1 cellular context compared by ENCODE assay signal in genomic region chr3:43968465-43968864, GRCh38.
TF ChIP-seq lines count a peak whose summit lies in the region.

No MANE protein-coding gene starts in this region.

TF ChIP-seq in GM23338, 12 proteins besides CTCF, POLR2A, EP300 and RAD21 (continued from another document):
- TF ChIP-seq, protein P1, sequence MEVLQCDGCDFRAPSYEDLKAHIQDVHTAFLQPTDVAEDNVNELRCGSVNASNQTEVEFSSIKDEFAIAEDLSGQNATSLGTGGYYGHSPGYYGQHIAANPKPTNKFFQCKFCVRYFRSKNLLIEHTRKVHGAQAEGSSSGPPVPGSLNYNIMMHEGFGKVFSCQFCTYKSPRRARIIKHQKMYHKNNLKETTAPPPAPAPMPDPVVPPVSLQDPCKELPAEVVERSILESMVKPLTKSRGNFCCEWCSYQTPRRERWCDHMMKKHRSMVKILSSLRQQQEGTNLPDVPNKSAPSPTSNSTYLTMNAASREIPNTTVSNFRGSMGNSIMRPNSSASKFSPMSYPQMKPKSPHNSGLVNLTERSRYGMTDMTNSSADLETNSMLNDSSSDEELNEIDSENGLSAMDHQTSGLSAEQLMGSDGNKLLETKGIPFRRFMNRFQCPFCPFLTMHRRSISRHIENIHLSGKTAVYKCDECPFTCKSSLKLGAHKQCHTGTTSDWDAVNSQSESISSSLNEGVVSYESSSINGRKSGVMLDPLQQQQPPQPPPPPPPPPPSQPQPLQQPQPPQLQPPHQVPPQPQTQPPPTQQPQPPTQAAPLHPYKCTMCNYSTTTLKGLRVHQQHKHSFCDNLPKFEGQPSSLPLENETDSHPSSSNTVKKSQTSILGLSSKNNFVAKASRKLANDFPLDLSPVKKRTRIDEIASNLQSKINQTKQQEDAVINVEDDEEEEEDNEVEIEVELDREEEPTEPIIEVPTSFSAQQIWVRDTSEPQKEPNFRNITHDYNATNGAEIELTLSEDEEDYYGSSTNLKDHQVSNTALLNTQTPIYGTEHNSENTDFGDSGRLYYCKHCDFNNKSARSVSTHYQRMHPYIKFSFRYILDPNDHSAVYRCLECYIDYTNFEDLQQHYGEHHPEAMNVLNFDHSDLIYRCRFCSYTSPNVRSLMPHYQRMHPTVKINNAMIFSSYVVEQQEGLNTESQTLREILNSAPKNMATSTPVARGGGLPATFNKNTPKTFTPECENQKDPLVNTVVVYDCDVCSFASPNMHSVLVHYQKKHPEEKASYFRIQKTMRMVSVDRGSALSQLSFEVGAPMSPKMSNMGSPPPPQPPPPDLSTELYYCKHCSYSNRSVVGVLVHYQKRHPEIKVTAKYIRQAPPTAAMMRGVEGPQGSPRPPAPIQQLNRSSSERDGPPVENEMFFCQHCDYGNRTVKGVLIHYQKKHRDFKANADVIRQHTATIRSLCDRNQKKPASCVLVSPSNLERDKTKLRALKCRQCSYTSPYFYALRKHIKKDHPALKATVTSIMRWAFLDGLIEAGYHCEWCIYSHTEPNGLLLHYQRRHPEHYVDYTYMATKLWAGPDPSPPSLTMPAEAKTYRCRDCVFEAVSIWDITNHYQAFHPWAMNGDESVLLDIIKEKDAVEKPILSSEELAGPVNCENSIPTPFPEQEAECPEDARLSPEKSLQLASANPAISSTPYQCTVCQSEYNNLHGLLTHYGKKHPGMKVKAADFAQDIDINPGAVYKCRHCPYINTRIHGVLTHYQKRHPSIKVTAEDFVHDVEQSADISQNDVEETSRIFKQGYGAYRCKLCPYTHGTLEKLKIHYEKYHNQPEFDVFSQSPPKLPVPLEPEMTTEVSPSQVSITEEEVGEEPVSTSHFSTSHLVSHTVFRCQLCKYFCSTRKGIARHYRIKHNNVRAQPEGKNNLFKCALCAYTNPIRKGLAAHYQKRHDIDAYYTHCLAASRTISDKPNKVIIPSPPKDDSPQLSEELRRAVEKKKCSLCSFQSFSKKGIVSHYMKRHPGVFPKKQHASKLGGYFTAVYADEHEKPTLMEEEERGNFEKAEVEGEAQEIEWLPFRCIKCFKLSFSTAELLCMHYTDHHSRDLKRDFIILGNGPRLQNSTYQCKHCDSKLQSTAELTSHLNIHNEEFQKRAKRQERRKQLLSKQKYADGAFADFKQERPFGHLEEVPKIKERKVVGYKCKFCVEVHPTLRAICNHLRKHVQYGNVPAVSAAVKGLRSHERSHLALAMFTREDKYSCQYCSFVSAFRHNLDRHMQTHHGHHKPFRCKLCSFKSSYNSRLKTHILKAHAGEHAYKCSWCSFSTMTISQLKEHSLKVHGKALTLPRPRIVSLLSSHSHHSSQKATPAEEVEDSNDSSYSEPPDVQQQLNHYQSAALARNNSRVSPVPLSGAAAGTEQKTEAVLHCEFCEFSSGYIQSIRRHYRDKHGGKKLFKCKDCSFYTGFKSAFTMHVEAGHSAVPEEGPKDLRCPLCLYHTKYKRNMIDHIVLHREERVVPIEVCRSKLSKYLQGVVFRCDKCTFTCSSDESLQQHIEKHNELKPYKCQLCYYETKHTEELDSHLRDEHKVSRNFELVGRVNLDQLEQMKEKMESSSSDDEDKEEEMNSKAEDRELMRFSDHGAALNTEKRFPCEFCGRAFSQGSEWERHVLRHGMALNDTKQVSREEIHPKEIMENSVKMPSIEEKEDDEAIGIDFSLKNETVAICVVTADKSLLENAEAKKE (CRISPR knock-in tag; IDR thresholded peaks at IDR 0.05), result no peak
- TF ChIP-seq JUNB (IDR thresholded peaks at IDR 0.05; ENCODE audit: unreplicated experiment) (no peak), ZNF114 (CRISPR knock-in tag; IDR thresholded peaks at IDR 0.05) (no peak), STAT1 (IDR thresholded peaks at IDR 0.05; ENCODE audit: unreplicated experiment) (no peak)
